Comparison of ENCODE assay signal across 1 cellular context in genomic region chr5:88758584-88758983, GRCh38.
TF ChIP-seq lines count a peak whose summit lies in the region.

No MANE protein-coding gene starts in this region.

TF ChIP-seq in WTC11, 78 proteins besides CTCF, POLR2A, EP300 and RAD21 (continued from another document):
- no peak for TF ChIP-seq ARID4B (CRISPR knock-in tag; IDR thresholded peaks at IDR 0.05; ENCODE audit: borderline replicate concordance)
- TF ChIP-seq TCF7 (CRISPR knock-in tag; IDR thresholded peaks at IDR 0.05; ENCODE audit: low read depth): no peak
- no peak for TF ChIP-seq NFATC4 (CRISPR knock-in tag; IDR thresholded peaks at IDR 0.05)
- no peak for TF ChIP-seq ZSCAN18 (CRISPR knock-in tag; IDR thresholded peaks at IDR 0.05)
- TF ChIP-seq NFYB (CRISPR knock-in tag; conservative IDR thresholded peaks at IDR 0.05; ENCODE audit: low read depth): no peak
- no peak for TF ChIP-seq MLX (CRISPR knock-in tag; IDR thresholded peaks at IDR 0.05)
- TF ChIP-seq CREB1 (CRISPR knock-in tag; IDR thresholded peaks at IDR 0.05): no peak
